ENCODE assay signal across 15 cellular contexts in genomic region chr2:27569398-27569797, GRCh38.
"Had no signal": no experiment of that assay in that cellular context is flagged by ENCODE, and none has a peak within 500 bp of the region (broad histone marks: within the 10 kb centered on the region; RNA-seq: fewer than 3 reads in every experiment).

No MANE protein-coding gene starts in this region.

- H3K27me3 ChIP-seq: right lobe of liver had no signal

- H3K36me3 ChIP-seq: neural progenitor cell, right lobe of liver, spleen had no signal

- H3K27ac ChIP-seq: neural progenitor cell, right lobe of liver, spleen had no signal

- H3K4me2 ChIP-seq: neural progenitor cell had no signal

- H3K4me3 ChIP-seq: lung, neural progenitor cell, right lobe of liver, spleen had no signal

- ATAC-seq: activated T-helper 17 cell treated with anti-CD3 and anti-CD28 coated beads, Interleukin-2, amount 50 U/mL, for 72 hours; right lobe of liver; T-cell had no signal

- H3K4me1 ChIP-seq: neural progenitor cell, right lobe of liver, spleen had no signal

- H3K9ac ChIP-seq: neural progenitor cell had no signal

- H2AFZ ChIP-seq: neural progenitor cell had no signal

- DNase-seq: activated CD4-positive, alpha-beta T cell treated with anti-CD3 and anti-CD28 coated beads, Interleukin-2, amount 50 U/mL, for 4 hours; activated CD4-positive, CD25-positive, alpha-beta regulatory T cell treated with anti-CD3 and anti-CD28 coated beads, Interleukin-2, amount 50 U/mL, for 72 hours; activated naive CD4-positive, alpha-beta T cell treated with Interleukin-2 at 50 U/mL for 16 hours; activated T-cell treated with anti-CD3 and anti-CD28 coated beads for 4 hours; aorta; dermis blood vessel endothelial cell; endodermal cell; islet precursor cell; right lobe of liver; spleen; T-cell; T1000 had no signal
